Comparison of ENCODE assay signal across 10 cellular contexts in the genomic region with DNA sequence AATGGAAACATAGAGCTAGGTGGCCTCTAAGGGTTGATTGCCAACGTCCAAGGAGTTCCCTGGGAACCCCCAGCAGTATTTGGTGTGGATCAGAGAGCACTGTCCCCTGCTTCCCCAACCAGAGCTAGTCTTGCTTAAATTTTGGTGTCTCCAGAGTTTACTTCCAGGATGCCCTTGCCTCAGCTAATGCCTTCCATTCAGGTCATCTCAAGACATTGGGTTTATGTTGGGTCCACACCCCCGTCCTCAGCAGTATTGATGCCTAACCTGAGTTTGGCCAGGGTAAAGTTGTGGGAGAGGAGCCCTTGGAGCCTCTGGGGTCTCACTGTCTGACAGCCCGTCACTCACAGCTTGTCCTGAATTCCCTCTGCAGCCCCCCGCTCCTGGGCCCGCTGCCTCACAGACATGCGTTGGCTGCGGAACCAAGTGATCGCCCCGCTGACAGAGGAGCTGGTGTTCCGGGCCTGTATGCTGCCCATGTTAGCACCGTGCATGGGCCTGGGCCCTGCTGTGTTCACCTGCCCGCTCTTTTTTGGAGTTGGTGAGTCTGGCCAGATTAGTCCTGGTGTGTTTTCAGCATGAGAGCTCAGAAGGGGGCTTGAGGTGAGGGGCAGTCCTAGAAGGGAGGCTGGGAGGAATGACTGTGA. TPM values are rescaled to one million over a fixed set of nuclear protein-coding genes. Genes with fewer than 3 reads are reported as not detected.
DNase-seq lines count a peak whose midpoint lies in the region; ATAC-seq and TF ChIP-seq lines count a peak whose summit lies in the region.
"Had no signal": no experiment of that assay in that cellular context is flagged by ENCODE, and none has a peak within 500 bp of the region (broad histone marks: within the 10 kb centered on the region; RNA-seq: fewer than 3 reads in every experiment).

No MANE protein-coding gene starts in this region.

- DNase-seq in HCT116 (ENCODE audit: low read depth, low spot score): no peak
- no peak for DNase-seq in T-helper 17 cell
- no peak for DNase-seq in fibroblast of mammary gland (ENCODE audit: low read depth)
- no peak for DNase-seq in skeletal muscle cell (ENCODE audit: low read depth)
- no peak for DNase-seq in inferior parietal cortex (ENCODE audit: extremely low spot score)
- DNase-seq: activated gamma-delta T cell, substantia nigra had no signal

- intact Hi-C loops in HCT116 (cut with micrococcal nuclease): loop anchor here (5.0 kb wide), 1 partner anchor 133 kb away; a partner anchor contains a TSS

- H3K27ac ChIP-seq in HCT116 (ENCODE audit: low read depth, low read length): no peak overlapping the region; the same call in 1 of the 2 replicates

- H3K4me1 ChIP-seq in HCT116 (ENCODE audit: control insufficient read depth in 1 of 2, insufficient read depth in 2 of 2, low read length in 2 of 2): peaks cover 7 to 20% of the 10 kb centered on the region in 2 experiments; a peak in 3 of 4 replicates

- peak overlapping the region; percentile 82 for H3K4me2 ChIP-seq in HCT116 (ENCODE audit: low read length)

- H2AFZ ChIP-seq in HCT116 (ENCODE audit: low read depth, low read length, poor library complexity, severe bottlenecking): no peak overlapping the region

- peaks cover 2% of the 10 kb centered on the region for H3K36me3 Mint-ChIP-seq in T-helper 17 cell (ENCODE audit: low read depth)

- no peaks in the 10 kb centered on the region for H3K9me2 ChIP-seq in HCT116 (ENCODE audit: insufficient read depth)

- H3K27ac Mint-ChIP-seq in T-helper 17 cell: peak overlapping the region; percentile 95

- no peaks in the 10 kb centered on the region for H3K27me3 ChIP-seq in HCT116 (ENCODE audit: insufficient read depth, low read length)

- peaks cover 12 to 21% of the 10 kb centered on the region in 2 experiments for H3K36me3 ChIP-seq in HCT116 (ENCODE audit: control insufficient read depth in 1 of 2, insufficient read depth in 2 of 2, low read length in 2 of 2)

- peak overlapping the region; percentile 90 for H3K9ac ChIP-seq in HCT116 (ENCODE audit: low read length)

- CTCF ChIA-PET in HCT116 (lab: Charles Lee): interaction anchor here (1.8 kb wide), 2 partner anchors 8 to 131 kb away, joined by 6 to 9 read pairs; no protein-coding TSS in a partner anchor

- H4K20me1 ChIP-seq in HCT116 (ENCODE audit: insufficient read depth): peaks cover 3% of the 10 kb centered on the region; the same call in 1 of the 2 replicates

- POLR2A ChIA-PET in HCT116 (lab: Charles Lee): interaction anchor here (1.1 to 1.4 kb wide), 2 partner anchors 11 to 178 kb away, joined by 3 to 4 read pairs; a partner anchor contains a TSS

- H3K9me3 ChIP-seq in HCT116 (ENCODE audit: control insufficient read depth in 1 of 2, insufficient read depth in 1 of 2, low read depth in 1 of 2, low read length in 2 of 2) (no peaks in the 10 kb centered on the region), T-helper 17 cell (ENCODE audit: control insufficient read depth, low read length, poor library complexity, severe bottlenecking) (no peaks in the 10 kb centered on the region)

- H3K4me1 Mint-ChIP-seq in T-helper 17 cell: peaks cover 36% of the 10 kb centered on the region

- no TSS peak for BruUV-seq in HCT116 (replicated peaks; lab: Mats Ljungman, UMichigan)

- no peak for TF ChIP-seq RAD21 in HCT116 (IDR thresholded peaks at IDR 0.05; ENCODE audit: low read depth)

- ATAC-seq in HCT116 (no peak), T-helper 17 cell (no peak), GM18873 (IDR thresholded peaks at IDR 0.05; ENCODE audit: low FRiP score, unreplicated experiment) (no peak), GM19351 (IDR thresholded peaks at IDR 0.05; ENCODE audit: unreplicated experiment) (no peak), GM18505 (IDR thresholded peaks at IDR 0.05; ENCODE audit: unreplicated experiment) (no peak)

- H3K4me3 ChIP-seq in HCT116 (replicated peaks in 1 of 2; ENCODE audit: low read depth in 1 of 2, low read length in 2 of 2): peak overlapping the region; percentile 86 to 91
- H3K4me3 ChIP-seq in fibroblast of mammary gland (ENCODE audit: control insufficient read depth, low read depth, low read length): peak overlapping the region; percentile 93
- peak overlapping the region; percentile 99 for H3K4me3 ChIP-seq in skeletal muscle cell (ENCODE audit: low read depth, low read length)

- TF ChIP-seq CTCF in HCT116 (IDR thresholded peaks at IDR 0.05 in 2 of 3, conservative IDR thresholded peaks at IDR 0.05 in 1 of 3; ENCODE audit: borderline replicate concordance in 1 of 3, insufficient read depth in 1 of 3, low read depth in 2 of 3, low read length in 2 of 3) (no peak), fibroblast of mammary gland (conservative IDR thresholded peaks at IDR 0.05; ENCODE audit: control insufficient read depth, insufficient read depth, low read depth, low read length) (no peak)

- peaks cover 55% of the 10 kb centered on the region for H3K79me2 ChIP-seq in HCT116 (ENCODE audit: insufficient read depth, low read length)

- RAD21 ChIA-PET in HCT116 (lab: Charles Lee; ENCODE audit: low non-redundant PET in 1 of 2, low total read pairs in 2 of 2, uncharacterized antibody in 2 of 2, unreplicated experiment in 2 of 2): no interaction called here

- no peaks in the 10 kb centered on the region for H3K27me3 Mint-ChIP-seq in T-helper 17 cell

- peak overlapping the region; percentile 96 for H3K4me3 Mint-ChIP-seq in T-helper 17 cell

- TF ChIP-seq POLR2A in HCT116 (IDR thresholded peaks at IDR 0.05; ENCODE audit: borderline replicate concordance, extremely low read depth, insufficient read depth, insufficient read length): no peak
- TF ChIP-seq POLR2A in GM18505 (IDR thresholded peaks at IDR 0.05; ENCODE audit: borderline replicate concordance, extremely low read depth, insufficient read depth, insufficient read length): no peak

TF ChIP-seq in HCT116, 20 proteins besides CTCF, POLR2A, EP300 and RAD21:
- TF ChIP-seq JUND (IDR thresholded peaks at IDR 0.05) (no peak), SIN3A (IDR thresholded peaks at IDR 0.05; ENCODE audit: low read depth) (no peak), EZH2 (IDR thresholded peaks at IDR 0.05) (no peak), YY1 (IDR thresholded peaks at IDR 0.05; ENCODE audit: extremely low read depth, insufficient replicate concordance, low read depth, low read length) (no peak), POLR2AphosphoS5 (IDR thresholded peaks at IDR 0.05; ENCODE audit: low read depth, low read length) (no peak), SRF (IDR thresholded peaks at IDR 0.05; ENCODE audit: low read depth) (no peak), TCF7L2 (IDR thresholded peaks at IDR 0.05; ENCODE audit: borderline replicate concordance, extremely low read depth, insufficient read depth, insufficient read length) (no peak), EGR1 (IDR thresholded peaks at IDR 0.05; ENCODE audit: low read depth) (no peak), ZNF274 (IDR thresholded peaks at IDR 0.05; ENCODE audit: low read depth, low read length) (no peak)
- TF ChIP-seq, protein P1, sequence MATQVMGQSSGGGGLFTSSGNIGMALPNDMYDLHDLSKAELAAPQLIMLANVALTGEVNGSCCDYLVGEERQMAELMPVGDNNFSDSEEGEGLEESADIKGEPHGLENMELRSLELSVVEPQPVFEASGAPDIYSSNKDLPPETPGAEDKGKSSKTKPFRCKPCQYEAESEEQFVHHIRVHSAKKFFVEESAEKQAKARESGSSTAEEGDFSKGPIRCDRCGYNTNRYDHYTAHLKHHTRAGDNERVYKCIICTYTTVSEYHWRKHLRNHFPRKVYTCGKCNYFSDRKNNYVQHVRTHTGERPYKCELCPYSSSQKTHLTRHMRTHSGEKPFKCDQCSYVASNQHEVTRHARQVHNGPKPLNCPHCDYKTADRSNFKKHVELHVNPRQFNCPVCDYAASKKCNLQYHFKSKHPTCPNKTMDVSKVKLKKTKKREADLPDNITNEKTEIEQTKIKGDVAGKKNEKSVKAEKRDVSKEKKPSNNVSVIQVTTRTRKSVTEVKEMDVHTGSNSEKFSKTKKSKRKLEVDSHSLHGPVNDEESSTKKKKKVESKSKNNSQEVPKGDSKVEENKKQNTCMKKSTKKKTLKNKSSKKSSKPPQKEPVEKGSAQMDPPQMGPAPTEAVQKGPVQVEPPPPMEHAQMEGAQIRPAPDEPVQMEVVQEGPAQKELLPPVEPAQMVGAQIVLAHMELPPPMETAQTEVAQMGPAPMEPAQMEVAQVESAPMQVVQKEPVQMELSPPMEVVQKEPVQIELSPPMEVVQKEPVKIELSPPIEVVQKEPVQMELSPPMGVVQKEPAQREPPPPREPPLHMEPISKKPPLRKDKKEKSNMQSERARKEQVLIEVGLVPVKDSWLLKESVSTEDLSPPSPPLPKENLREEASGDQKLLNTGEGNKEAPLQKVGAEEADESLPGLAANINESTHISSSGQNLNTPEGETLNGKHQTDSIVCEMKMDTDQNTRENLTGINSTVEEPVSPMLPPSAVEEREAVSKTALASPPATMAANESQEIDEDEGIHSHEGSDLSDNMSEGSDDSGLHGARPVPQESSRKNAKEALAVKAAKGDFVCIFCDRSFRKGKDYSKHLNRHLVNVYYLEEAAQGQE (IDR thresholded peaks at IDR 0.05; ENCODE audit: low read depth): no peak
- TF ChIP-seq, protein P2, sequence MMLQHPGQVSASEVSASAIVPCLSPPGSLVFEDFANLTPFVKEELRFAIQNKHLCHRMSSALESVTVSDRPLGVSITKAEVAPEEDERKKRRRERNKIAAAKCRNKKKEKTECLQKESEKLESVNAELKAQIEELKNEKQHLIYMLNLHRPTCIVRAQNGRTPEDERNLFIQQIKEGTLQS (IDR thresholded peaks at IDR 0.05): no peak

RNA-seq across cellular contexts. Expression of a gene that starts 1.4 kb away (rescaled TPM):
- 35.3 TPM for total RNA-seq in HCT116 (2021; ENCODE audit: unreplicated experiment)
- polyA plus RNA-seq in HCT116 (2012): 35.0 and 37.5 TPM in 2 replicates
- total RNA-seq in T-helper 17 cell: 10 to 100 TPM; 36.2 to 41.6 TPM

RNA-seq across cellular contexts. Expression of a gene that starts 12.2 kb away (rescaled TPM):
- total RNA-seq in HCT116 (2021; ENCODE audit: unreplicated experiment): 55.4 TPM
- polyA plus RNA-seq in HCT116 (2012): 28.7 and 30.2 TPM in 2 replicates
- 1 to 10 TPM; 6.2 to 8.3 TPM for total RNA-seq in T-helper 17 cell
